ENCODE assay signal across 11 cellular contexts in genomic region chr12:11797317-11797913, GRCh38.
A peak's percentile ranks its signal among the peaks of the same experiment; 100 is the strongest.
DNase-seq lines count a peak whose midpoint lies in the region; ATAC-seq and TF ChIP-seq lines count a peak whose summit lies in the region.
"Had no signal": no experiment of that assay in that cellular context is flagged by ENCODE, and none has a peak within 500 bp of the region (broad histone marks: within the 10 kb centered on the region; RNA-seq: fewer than 3 reads in every experiment).

No MANE protein-coding gene starts in this region.

- H3K27me3 Mint-ChIP-seq in activated naive CD4-positive, alpha-beta T cell treated with anti-CD3 and anti-CD28 coated beads for 36 hours (ENCODE audit: low read depth), result no peaks in the 10 kb centered on the region

- no peak overlapping the region for H3K27ac Mint-ChIP-seq in activated naive CD4-positive, alpha-beta T cell treated with anti-CD3 and anti-CD28 coated beads for 36 hours

- TF ChIP-seq POLR2A in gastrocnemius medialis (IDR thresholded peaks at IDR 0.05), result no peak

- intact Hi-C loops in gastrocnemius medialis (cut with DNase I; ENCODE audit: low total_unique reads), result loop anchor here (5.0 to 10.0 kb wide), 2 partner anchors 40 to 217 kb away; no protein-coding TSS in a partner anchor
- intact Hi-C loops in activated naive CD4-positive, alpha-beta T cell treated with anti-CD3 and anti-CD28 coated beads for 36 hours (cut with micrococcal nuclease), result no loop called here

- TF ChIP-seq CTCF in fibroblast of mammary gland (conservative IDR thresholded peaks at IDR 0.05; ENCODE audit: control insufficient read depth, insufficient read depth, low read depth, low read length), result no peak
- TF ChIP-seq CTCF in gastrocnemius medialis (IDR thresholded peaks at IDR 0.05 in 4 of 5, conservative IDR thresholded peaks at IDR 0.05 in 1 of 5), result no peak

- peaks cover 14% of the 10 kb centered on the region for H3K36me3 Mint-ChIP-seq in activated naive CD4-positive, alpha-beta T cell treated with anti-CD3 and anti-CD28 coated beads for 36 hours (ENCODE audit: low read depth)

- H3K9me3 ChIP-seq in gastrocnemius medialis, result no peaks in the 10 kb centered on the region
- H3K9me3 ChIP-seq: thyroid gland had no signal

- no peaks in the 10 kb centered on the region for H3K27me3 ChIP-seq in gastrocnemius medialis
- H3K27me3 ChIP-seq: thyroid gland had no signal

- DNase-seq in ELF-1 (ENCODE audit: low read depth, low spot score) (peak; percentile 48), RPMI7951 (ENCODE audit: low read depth) (peak; percentile 69), fibroblast of mammary gland (ENCODE audit: low read depth) (peak; percentile 15), gastrocnemius medialis (peak; percentile 59 to 81)
- DNase-seq in activated naive CD4-positive, alpha-beta T cell treated with anti-CD3 and anti-CD28 coated beads, Interleukin-2, amount 50 U/mL, for 16 hours, result no peak
- no peak for DNase-seq in activated naive CD4-positive, alpha-beta T cell treated with anti-CD3 and anti-CD28 coated beads for 36 hours
- DNase-seq: erythroblast, thyroid gland had no signal

- peaks cover 60 to 61% of the 10 kb centered on the region in 2 donors for H3K4me1 ChIP-seq in gastrocnemius medialis

- H3K4me1 Mint-ChIP-seq in activated naive CD4-positive, alpha-beta T cell treated with anti-CD3 and anti-CD28 coated beads for 36 hours (ENCODE audit: low read depth), result peaks cover 45% of the 10 kb centered on the region

- H3K9me3 Mint-ChIP-seq in activated naive CD4-positive, alpha-beta T cell treated with anti-CD3 and anti-CD28 coated beads for 36 hours, result no peaks in the 10 kb centered on the region

- no peak overlapping the region for H3K4me3 Mint-ChIP-seq in activated naive CD4-positive, alpha-beta T cell treated with anti-CD3 and anti-CD28 coated beads for 36 hours

- CTCF ChIA-PET in activated naive CD4-positive, alpha-beta T cell treated with anti-CD3 and anti-CD28 coated beads for 36 hours (lab: Charles Lee), result interaction anchor here (0.6 to 1.5 kb wide), 3 partner anchors 9 to 59 kb away, joined by 3 read pairs; no protein-coding TSS in a partner anchor

- ATAC-seq in gastrocnemius medialis, result peak; percentile 82 to 84
- ATAC-seq in GM21786 (IDR thresholded peaks at IDR 0.05; ENCODE audit: unreplicated experiment), result no peak
- no peak for ATAC-seq in GM21367 (IDR thresholded peaks at IDR 0.05; ENCODE audit: unreplicated experiment)

- no peak overlapping the region for H3K4me3 ChIP-seq in fibroblast of mammary gland (ENCODE audit: control insufficient read depth, low read depth, low read length)
- no peak overlapping the region for H3K4me3 ChIP-seq in gastrocnemius medialis
- H3K4me3 ChIP-seq: skin epidermis, thyroid gland had no signal

- in situ Hi-C loops in gastrocnemius medialis (cut with MboI; ENCODE audit: low sequenced_read_pairs in 4 of 4), result loop anchor here in 2 of 4 donors (25.0 kb wide), 2 partner anchors 1085 to 1585 kb away; partner anchors contain the start of genes GABARAPL1 (in 1 of the 2) and YBX3 (in 1 of the 2)

- H3K27ac ChIP-seq in gastrocnemius medialis, result peak overlapping the region; percentile 76 to 88 (median 84)
- H3K27ac ChIP-seq: thyroid gland had no signal

- no peaks in the 10 kb centered on the region for H3K36me3 ChIP-seq in gastrocnemius medialis
- H3K36me3 ChIP-seq: thyroid gland had no signal

Comparison
In these comparisons a context has a peak if more than half of its experiments do, and no peak if none do; other contexts are left out.
1. DNase-seq: peak in ELF-1 (single experiment), RPMI7951 (single experiment), fibroblast of mammary gland (single experiment) and gastrocnemius medialis (2 of 2); none in activated naive CD4-positive, alpha-beta T cell treated with anti-CD3 and anti-CD28 coated beads, Interleukin-2, amount 50 U/mL, for 16 hours (single experiment) and activated naive CD4-positive, alpha-beta T cell treated with anti-CD3 and anti-CD28 coated beads for 36 hours (single experiment).
2. ATAC-seq: peak in gastrocnemius medialis (2 of 2); none in GM21786 (single experiment) and GM21367 (single experiment).